In the genomic region with DNA sequence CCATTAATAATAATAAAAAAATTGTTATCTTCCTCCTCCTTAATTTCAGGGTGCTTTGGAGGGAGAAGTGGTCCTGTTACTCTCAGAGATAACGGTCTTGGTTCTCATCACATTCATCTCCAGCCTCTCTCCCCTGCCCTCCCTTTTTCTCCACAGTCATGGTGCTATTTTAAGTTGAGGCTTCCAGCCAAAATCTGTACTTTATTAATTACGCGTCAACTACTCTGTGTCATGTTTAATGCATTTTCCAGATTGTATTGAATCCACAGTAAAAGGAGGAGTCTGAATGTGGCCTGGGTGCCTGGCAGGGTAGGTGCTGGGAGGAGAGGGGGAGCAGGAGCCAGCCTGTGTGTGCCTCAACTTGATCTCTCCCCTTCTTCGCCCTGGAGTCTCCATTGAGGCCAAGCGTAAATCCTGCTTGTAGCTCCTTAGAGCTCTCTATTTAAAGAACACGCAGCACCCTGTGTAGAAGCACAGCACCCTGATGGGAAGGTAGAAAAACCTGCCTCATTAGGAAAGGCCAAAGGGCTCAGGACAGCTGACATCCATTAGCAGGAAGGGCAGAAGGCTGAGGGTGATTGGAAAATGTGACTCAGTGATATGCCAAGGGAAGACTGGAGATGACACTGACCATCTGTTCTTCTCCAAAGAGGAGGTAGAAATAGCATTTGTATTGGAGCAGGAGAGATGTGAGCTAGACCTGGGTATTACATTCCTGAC, we compare ENCODE assay signal across 14 cellular contexts.
DNase-seq lines count a peak whose midpoint lies in the region; ATAC-seq and TF ChIP-seq lines count a peak whose summit lies in the region.
"Had no signal": no experiment of that assay in that cellular context is flagged by ENCODE, and none has a peak within 500 bp of the region (broad histone marks: within the 10 kb centered on the region; RNA-seq: fewer than 3 reads in every experiment).

No MANE protein-coding gene starts in this region.

- H3K4me3 ChIP-seq in fibroblast of the aortic adventitia (ENCODE audit: low read depth, low read length) = no peak overlapping the region
- H3K4me3 ChIP-seq: BLaER1, ovary had no signal

- peak overlapping the region; percentile 52 for H3K27ac ChIP-seq in RWPE1
- H3K27ac ChIP-seq: BLaER1 had no signal

- TF ChIP-seq CTCF in RWPE1 (conservative IDR thresholded peaks at IDR 0.05; ENCODE audit: low read depth) (no peak), fibroblast of the aortic adventitia (IDR thresholded peaks at IDR 0.05; ENCODE audit: insufficient read depth, low read length) (no peak), omental fat pad (IDR thresholded peaks at IDR 0.05) (no peak), GM10266 (IDR thresholded peaks at IDR 0.05; ENCODE audit: control insufficient read depth, insufficient read depth, low read depth, missing control alignments) (no peak)

- DNase-seq in Daoy (ENCODE audit: low read depth) (peak; percentile 40), RWPE1 (ENCODE audit: low spot score) (no peak), fibroblast of the aortic adventitia (ENCODE audit: low read depth) (peak; percentile 53), omental fat pad (ENCODE audit: low spot score) (no peak), GM10266 (ENCODE audit: extremely low spot score) (no peak), NK-92 (lab: John Stamatoyannopoulos, UW; ENCODE audit: unreplicated experiment) (no peak)
- no peak for DNase-seq in effector CD8-positive, alpha-beta T cell (lab: John Stamatoyannopoulos, UW)
- DNase-seq: activated CD4-positive, alpha-beta memory T cell treated with anti-CD3 and anti-CD28 coated beads, Interleukin-2, amount 10 ng/mL, durations not matched to agents 7 days and 5 days; activated naive CD4-positive, alpha-beta T cell treated with Interleukin-2 at 50 U/mL for 16 hours; ovary; PC-3; stimulated activated CD4-positive, alpha-beta T cell treated with anti-CD3 and anti-CD28 coated beads, Interleukin-1b, Interleukin-23, amount 100 ng/mL, for 48 hours had no signal

- POLR2A ChIA-PET in RWPE1 (lab: Yijun Ruan, JAX; ENCODE audit: low non-redundant PET) = no interaction called here

- CTCF ChIA-PET in RWPE1 (lab: Yijun Ruan, JAX) = interaction anchor here (1.0 to 1.5 kb wide), 2 partner anchors 76 to 81 kb away, joined by 3 to 4 read pairs; no protein-coding TSS in a partner anchor

- peak; percentile 61 for ATAC-seq in omental fat pad (ENCODE audit: low FRiP score)
- no peak for ATAC-seq in GM18517 (IDR thresholded peaks at IDR 0.05; ENCODE audit: unreplicated experiment)
- ATAC-seq: PC-3 had no signal

Comparison
In these comparisons a context has a peak if more than half of its experiments do, and no peak if none do; other contexts are left out.
1. DNase-seq: peak in Daoy (single experiment) and fibroblast of the aortic adventitia (single experiment); none in RWPE1 (single experiment), omental fat pad (single experiment), GM10266 (single experiment), NK-92 (single experiment) and effector CD8-positive, alpha-beta T cell (single experiment).